1 cellular context compared by ENCODE assay signal in the genomic region with DNA sequence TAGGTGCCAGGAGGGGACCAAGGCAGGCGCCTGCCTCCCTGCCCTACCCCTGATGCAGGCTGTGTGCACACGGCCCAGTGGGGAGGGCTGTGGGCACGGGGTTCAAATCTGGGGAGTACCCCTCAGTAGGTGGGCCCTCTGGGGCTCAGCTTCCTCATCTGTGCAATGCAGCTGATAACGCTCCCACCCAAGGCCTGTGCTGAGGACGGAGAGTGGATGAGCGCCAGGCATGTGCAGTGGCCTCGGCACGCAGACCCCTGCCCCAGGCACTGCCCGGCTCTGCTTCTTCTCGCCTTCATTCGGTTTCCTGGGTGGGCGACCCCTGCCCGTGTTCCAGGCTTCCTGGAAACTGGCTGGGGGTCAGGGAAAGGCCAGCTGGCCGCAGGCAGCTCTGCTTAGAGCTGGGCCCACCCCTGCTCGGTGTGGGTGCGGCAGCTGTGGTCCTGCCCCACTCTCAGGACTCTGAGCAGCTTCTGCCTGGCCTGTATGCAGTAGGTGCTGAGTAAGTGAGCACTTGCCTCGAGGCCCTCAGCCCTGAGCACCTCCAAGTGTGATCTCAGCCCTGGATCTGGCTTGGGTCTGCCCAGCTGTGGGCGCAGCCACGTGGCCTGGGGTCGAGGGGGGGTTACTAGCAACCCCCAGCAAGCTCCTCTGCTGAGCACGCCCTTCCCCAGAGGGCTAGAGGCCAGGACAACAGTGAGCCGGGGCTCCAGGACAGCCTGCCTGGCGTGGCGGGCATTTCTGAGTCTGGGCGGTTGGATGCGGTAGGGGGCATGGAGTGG.
TF ChIP-seq lines count a peak whose summit lies in the region.

No MANE protein-coding gene starts in this region.

TF ChIP-seq in GM23338, 12 proteins besides CTCF, POLR2A, EP300 and RAD21 (continued from another document):
- TF ChIP-seq, protein P1, sequence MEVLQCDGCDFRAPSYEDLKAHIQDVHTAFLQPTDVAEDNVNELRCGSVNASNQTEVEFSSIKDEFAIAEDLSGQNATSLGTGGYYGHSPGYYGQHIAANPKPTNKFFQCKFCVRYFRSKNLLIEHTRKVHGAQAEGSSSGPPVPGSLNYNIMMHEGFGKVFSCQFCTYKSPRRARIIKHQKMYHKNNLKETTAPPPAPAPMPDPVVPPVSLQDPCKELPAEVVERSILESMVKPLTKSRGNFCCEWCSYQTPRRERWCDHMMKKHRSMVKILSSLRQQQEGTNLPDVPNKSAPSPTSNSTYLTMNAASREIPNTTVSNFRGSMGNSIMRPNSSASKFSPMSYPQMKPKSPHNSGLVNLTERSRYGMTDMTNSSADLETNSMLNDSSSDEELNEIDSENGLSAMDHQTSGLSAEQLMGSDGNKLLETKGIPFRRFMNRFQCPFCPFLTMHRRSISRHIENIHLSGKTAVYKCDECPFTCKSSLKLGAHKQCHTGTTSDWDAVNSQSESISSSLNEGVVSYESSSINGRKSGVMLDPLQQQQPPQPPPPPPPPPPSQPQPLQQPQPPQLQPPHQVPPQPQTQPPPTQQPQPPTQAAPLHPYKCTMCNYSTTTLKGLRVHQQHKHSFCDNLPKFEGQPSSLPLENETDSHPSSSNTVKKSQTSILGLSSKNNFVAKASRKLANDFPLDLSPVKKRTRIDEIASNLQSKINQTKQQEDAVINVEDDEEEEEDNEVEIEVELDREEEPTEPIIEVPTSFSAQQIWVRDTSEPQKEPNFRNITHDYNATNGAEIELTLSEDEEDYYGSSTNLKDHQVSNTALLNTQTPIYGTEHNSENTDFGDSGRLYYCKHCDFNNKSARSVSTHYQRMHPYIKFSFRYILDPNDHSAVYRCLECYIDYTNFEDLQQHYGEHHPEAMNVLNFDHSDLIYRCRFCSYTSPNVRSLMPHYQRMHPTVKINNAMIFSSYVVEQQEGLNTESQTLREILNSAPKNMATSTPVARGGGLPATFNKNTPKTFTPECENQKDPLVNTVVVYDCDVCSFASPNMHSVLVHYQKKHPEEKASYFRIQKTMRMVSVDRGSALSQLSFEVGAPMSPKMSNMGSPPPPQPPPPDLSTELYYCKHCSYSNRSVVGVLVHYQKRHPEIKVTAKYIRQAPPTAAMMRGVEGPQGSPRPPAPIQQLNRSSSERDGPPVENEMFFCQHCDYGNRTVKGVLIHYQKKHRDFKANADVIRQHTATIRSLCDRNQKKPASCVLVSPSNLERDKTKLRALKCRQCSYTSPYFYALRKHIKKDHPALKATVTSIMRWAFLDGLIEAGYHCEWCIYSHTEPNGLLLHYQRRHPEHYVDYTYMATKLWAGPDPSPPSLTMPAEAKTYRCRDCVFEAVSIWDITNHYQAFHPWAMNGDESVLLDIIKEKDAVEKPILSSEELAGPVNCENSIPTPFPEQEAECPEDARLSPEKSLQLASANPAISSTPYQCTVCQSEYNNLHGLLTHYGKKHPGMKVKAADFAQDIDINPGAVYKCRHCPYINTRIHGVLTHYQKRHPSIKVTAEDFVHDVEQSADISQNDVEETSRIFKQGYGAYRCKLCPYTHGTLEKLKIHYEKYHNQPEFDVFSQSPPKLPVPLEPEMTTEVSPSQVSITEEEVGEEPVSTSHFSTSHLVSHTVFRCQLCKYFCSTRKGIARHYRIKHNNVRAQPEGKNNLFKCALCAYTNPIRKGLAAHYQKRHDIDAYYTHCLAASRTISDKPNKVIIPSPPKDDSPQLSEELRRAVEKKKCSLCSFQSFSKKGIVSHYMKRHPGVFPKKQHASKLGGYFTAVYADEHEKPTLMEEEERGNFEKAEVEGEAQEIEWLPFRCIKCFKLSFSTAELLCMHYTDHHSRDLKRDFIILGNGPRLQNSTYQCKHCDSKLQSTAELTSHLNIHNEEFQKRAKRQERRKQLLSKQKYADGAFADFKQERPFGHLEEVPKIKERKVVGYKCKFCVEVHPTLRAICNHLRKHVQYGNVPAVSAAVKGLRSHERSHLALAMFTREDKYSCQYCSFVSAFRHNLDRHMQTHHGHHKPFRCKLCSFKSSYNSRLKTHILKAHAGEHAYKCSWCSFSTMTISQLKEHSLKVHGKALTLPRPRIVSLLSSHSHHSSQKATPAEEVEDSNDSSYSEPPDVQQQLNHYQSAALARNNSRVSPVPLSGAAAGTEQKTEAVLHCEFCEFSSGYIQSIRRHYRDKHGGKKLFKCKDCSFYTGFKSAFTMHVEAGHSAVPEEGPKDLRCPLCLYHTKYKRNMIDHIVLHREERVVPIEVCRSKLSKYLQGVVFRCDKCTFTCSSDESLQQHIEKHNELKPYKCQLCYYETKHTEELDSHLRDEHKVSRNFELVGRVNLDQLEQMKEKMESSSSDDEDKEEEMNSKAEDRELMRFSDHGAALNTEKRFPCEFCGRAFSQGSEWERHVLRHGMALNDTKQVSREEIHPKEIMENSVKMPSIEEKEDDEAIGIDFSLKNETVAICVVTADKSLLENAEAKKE (CRISPR knock-in tag; IDR thresholded peaks at IDR 0.05), result no peak
- TF ChIP-seq, protein P2, sequence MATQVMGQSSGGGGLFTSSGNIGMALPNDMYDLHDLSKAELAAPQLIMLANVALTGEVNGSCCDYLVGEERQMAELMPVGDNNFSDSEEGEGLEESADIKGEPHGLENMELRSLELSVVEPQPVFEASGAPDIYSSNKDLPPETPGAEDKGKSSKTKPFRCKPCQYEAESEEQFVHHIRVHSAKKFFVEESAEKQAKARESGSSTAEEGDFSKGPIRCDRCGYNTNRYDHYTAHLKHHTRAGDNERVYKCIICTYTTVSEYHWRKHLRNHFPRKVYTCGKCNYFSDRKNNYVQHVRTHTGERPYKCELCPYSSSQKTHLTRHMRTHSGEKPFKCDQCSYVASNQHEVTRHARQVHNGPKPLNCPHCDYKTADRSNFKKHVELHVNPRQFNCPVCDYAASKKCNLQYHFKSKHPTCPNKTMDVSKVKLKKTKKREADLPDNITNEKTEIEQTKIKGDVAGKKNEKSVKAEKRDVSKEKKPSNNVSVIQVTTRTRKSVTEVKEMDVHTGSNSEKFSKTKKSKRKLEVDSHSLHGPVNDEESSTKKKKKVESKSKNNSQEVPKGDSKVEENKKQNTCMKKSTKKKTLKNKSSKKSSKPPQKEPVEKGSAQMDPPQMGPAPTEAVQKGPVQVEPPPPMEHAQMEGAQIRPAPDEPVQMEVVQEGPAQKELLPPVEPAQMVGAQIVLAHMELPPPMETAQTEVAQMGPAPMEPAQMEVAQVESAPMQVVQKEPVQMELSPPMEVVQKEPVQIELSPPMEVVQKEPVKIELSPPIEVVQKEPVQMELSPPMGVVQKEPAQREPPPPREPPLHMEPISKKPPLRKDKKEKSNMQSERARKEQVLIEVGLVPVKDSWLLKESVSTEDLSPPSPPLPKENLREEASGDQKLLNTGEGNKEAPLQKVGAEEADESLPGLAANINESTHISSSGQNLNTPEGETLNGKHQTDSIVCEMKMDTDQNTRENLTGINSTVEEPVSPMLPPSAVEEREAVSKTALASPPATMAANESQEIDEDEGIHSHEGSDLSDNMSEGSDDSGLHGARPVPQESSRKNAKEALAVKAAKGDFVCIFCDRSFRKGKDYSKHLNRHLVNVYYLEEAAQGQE (IDR thresholded peaks at IDR 0.05; ENCODE audit: unreplicated experiment), result no peak
- TF ChIP-seq EZH2phosphoT487 (IDR thresholded peaks at IDR 0.05; ENCODE audit: unreplicated experiment), result no peak
- TF ChIP-seq, protein P3, sequence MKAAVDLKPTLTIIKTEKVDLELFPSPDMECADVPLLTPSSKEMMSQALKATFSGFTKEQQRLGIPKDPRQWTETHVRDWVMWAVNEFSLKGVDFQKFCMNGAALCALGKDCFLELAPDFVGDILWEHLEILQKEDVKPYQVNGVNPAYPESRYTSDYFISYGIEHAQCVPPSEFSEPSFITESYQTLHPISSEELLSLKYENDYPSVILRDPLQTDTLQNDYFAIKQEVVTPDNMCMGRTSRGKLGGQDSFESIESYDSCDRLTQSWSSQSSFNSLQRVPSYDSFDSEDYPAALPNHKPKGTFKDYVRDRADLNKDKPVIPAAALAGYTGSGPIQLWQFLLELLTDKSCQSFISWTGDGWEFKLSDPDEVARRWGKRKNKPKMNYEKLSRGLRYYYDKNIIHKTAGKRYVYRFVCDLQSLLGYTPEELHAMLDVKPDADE (IDR thresholded peaks at IDR 0.05), result no peak
- no peak for TF ChIP-seq ZNF114 (CRISPR knock-in tag; IDR thresholded peaks at IDR 0.05)
